ENCODE assay signal across 8 cellular contexts in the genomic region with DNA sequence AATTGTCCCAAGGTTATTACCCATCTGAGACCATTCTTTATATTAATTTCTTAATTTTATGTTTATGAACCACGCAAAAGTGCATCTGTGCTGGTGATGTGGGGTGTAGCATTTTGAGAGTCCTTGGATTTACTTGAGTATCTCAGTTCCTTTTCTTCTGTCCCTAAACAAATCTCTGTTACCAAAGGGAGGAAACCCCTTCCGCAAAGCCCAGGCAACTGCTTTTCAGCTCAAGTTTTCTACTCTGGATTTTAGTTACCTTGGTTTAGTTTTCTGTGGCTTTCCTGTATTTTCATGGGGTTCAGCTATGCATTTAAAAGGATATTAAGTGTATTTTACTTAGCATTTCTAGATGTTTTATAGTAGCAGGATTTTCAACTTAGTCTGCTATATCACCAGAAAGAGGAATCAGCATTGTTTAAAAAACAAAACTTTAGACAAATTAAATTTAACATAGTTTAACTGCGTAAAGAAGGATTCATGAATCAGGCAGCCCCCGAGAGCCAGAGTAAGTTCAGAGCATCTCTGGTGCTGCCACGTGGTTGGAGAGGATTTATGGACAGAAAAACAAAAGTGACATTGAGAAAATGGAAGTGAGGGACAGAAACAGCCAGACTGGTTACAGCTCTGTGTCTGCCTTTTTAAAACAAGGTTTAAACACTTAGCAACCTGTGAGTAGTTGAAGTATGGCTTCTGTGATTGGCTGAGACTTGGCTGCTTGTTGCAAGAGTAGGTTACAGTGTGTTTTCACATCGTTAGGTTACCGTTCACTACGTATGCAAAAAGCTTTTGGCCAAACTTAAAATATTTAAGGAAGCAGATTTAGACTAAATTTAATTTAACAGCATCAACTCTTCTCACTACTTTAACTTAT. TPM values are rescaled to one million over a fixed set of nuclear protein-coding genes. Genes with fewer than 3 reads are reported as not detected.
DNase-seq lines count a peak whose midpoint lies in the region; ATAC-seq and TF ChIP-seq lines count a peak whose summit lies in the region.

No MANE protein-coding gene starts in this region.

- no peaks in the 10 kb centered on the region for H3K27me3 ChIP-seq in tibial nerve

- peaks cover 0 to 25% (median 3%) of the 10 kb centered on the region in 4 donors for H3K4me1 ChIP-seq in tibial nerve

- H3K9me3 ChIP-seq in tibial nerve = no peaks in the 10 kb centered on the region

- in situ Hi-C loops in G401 (cut with HindIII; ENCODE audit: low sequenced_read_pairs) = loop anchor here (25.0 kb wide), 1 partner anchor 477 kb away; no protein-coding TSS in a partner anchor
- in situ Hi-C loops in GM13977 (cut with MboI; ENCODE audit: low pct_unique_long_range_greater_than_20kb, low sequenced_read_pairs, unreplicated experiment) = loop anchor here (10.0 to 25.0 kb wide), 3 partner anchors 327 to 560 kb away; no protein-coding TSS in a partner anchor

- TF ChIP-seq POLR2A in Raji (IDR thresholded peaks at IDR 0.05; ENCODE audit: insufficient read depth, low read depth, low read length) (peak; percentile 27; the same call in 1 of the 2 replicates), tibial nerve (IDR thresholded peaks at IDR 0.05) (no peak)

- H3K36me3 ChIP-seq in tibial nerve = no peaks in the 10 kb centered on the region

- no peak for TF ChIP-seq EP300 in tibial nerve (IDR thresholded peaks at IDR 0.05)

- WGBS in tibial nerve, 2 donors = 65 to 71% methylated on average over 8 of the region's 8 CpGs

- H3K27ac ChIP-seq in tibial nerve = no peak overlapping the region

- ATAC-seq in GM19397 (IDR thresholded peaks at IDR 0.05; ENCODE audit: unreplicated experiment) = peak; percentile 71
- ATAC-seq in HG03378 (IDR thresholded peaks at IDR 0.05; ENCODE audit: unreplicated experiment) = peak; percentile 85

- H3K4me3 ChIP-seq in tibial nerve = no peak overlapping the region

- TF ChIP-seq CTCF in GM13977 (IDR thresholded peaks at IDR 0.05; ENCODE audit: extremely low read depth, insufficient read depth, missing control alignments) (no peak), tibial nerve (IDR thresholded peaks at IDR 0.05) (no peak)

- DNase-seq in G401 (ENCODE audit: low spot score) (peak; percentile 60), glomerular visceral epithelial cell (ENCODE audit: extremely low spot score) (peak; percentile 47), GM13977 (ENCODE audit: low spot score) (no peak), tibial nerve (ENCODE audit: low spot score in 2 of 2) (no peak)
- no peak for DNase-seq in activated effector memory CD4-positive, alpha-beta T cell treated with Interleukin-2 at 50 U/mL for 16 hours

RNA-seq across cellular contexts. Expression of a gene that starts 9.6 kb away (rescaled TPM):
- total RNA-seq in G401 (2014; rRNA removed; shearing (Covaris generic)) = 209 and 276 TPM in 2 replicates
- 100 to 1,000 TPM; 123 to 420 (median 197) TPM for total RNA-seq in tibial nerve

RNA-seq across cellular contexts. Expression of a gene that starts 20.4 kb away (rescaled TPM):
- 35.9 and 67.9 TPM in 2 replicates for total RNA-seq in G401 (2014; rRNA removed; shearing (Covaris generic))
- total RNA-seq in tibial nerve = 100 to 1,000 TPM in 1 of 4 donors, 10 to 100 TPM in 3; 75.0 to 104 (median 86.9) TPM

Comparison
In these comparisons a context has a peak if more than half of its experiments do, and no peak if none do; other contexts are left out.
1. DNase-seq: peak in G401 (single experiment) and glomerular visceral epithelial cell (single experiment); none in activated effector memory CD4-positive, alpha-beta T cell treated with Interleukin-2 at 50 U/mL for 16 hours (single experiment), GM13977 (single experiment) and tibial nerve (0 of 2).